ENCODE assay signal across 16 cellular contexts in the genomic region with DNA sequence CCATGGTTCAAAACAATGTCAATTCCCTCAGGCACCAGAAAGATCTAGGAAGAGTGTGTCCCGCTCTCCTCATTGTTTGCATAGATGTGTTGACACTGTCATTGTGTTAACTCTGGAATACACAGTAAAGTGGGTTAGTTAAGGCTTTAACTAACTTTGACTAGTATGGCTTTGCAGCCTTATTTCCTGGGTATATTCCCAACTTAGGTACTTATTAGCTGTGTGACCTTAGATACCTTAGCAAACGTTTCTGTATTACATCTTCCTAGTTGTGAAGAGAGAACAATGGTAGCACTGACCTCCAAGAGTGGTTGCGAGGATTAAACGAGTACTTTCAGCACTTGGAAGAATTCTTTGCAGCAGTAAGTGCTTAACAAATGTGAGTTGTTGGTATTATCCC.
DNase-seq lines count a peak whose midpoint lies in the region; ATAC-seq and TF ChIP-seq lines count a peak whose summit lies in the region.
"Had no signal": no experiment of that assay in that cellular context is flagged by ENCODE, and none has a peak within 500 bp of the region (broad histone marks: within the 10 kb centered on the region; RNA-seq: fewer than 3 reads in every experiment).

No MANE protein-coding gene starts in this region.

- in situ Hi-C loops in brain microvascular endothelial cell (cut with HindIII; ENCODE audit: low pct_ligation_motif_present, low sequenced_read_pairs) = no loop called here

- intact Hi-C loops in body of pancreas (cut with DNase I) = no loop called here

- H3K9ac ChIP-seq in HUES6 (ENCODE audit: low read length) (peak overlapping the region; percentile 3), muscle layer of colon (ENCODE audit: low read length) (no peak overlapping the region), subcutaneous abdominal adipose tissue (ENCODE audit: low read length in 5 of 5) (no peak overlapping the region)

- H3K9me3 ChIP-seq in HUES6 (ENCODE audit: control insufficient read depth, insufficient read depth, low read depth, low read length) (no peaks in the 10 kb centered on the region), muscle layer of colon (ENCODE audit: low read length) (no peaks in the 10 kb centered on the region), subcutaneous abdominal adipose tissue (ENCODE audit: control insufficient read depth in 5 of 5, low read length in 5 of 5) (no peaks in the 10 kb centered on the region), body of pancreas (no peaks in the 10 kb centered on the region)

- H3K27ac ChIP-seq in HUES6 (ENCODE audit: low read depth, low read length) (peak overlapping the region; percentile 24; the same call in 1 of the 2 replicates), brain microvascular endothelial cell (peak overlapping the region; percentile 86), muscle layer of colon (ENCODE audit: low read depth, low read length) (peak overlapping the region; percentile 73), subcutaneous abdominal adipose tissue (ENCODE audit: low read depth, low read length) (peak overlapping the region; percentile 92), body of pancreas (peak overlapping the region in 2 of 4 donors; percentile 85 to 88)

- H3K27me3 ChIP-seq in HUES6 (ENCODE audit: control insufficient read depth, insufficient read depth, low read length) (no peaks in the 10 kb centered on the region), brain microvascular endothelial cell (replicated peaks) (no peaks in the 10 kb centered on the region), muscle layer of colon (ENCODE audit: control insufficient read depth in 1 of 2, insufficient read depth in 2 of 2, low read length in 2 of 2) (no peaks in the 10 kb centered on the region), subcutaneous abdominal adipose tissue (ENCODE audit: control insufficient read depth in 5 of 5, insufficient read depth in 4 of 5, low read length in 5 of 5) (no peaks in the 10 kb centered on the region), body of pancreas (no peaks in the 10 kb centered on the region)

- no peak for TF ChIP-seq POLR2A in body of pancreas (IDR thresholded peaks at IDR 0.05)

- ATAC-seq in body of pancreas (no peak), GM21526 (IDR thresholded peaks at IDR 0.05; ENCODE audit: low FRiP score, unreplicated experiment) (no peak)
- ATAC-seq: naive thymus-derived CD4-positive, alpha-beta T cell had no signal

- H3K4me1 ChIP-seq in HUES6 (ENCODE audit: control insufficient read depth, insufficient read depth, low read length) = peaks cover 39% of the 10 kb centered on the region
- H3K4me1 ChIP-seq in muscle layer of colon (ENCODE audit: insufficient read depth, low read length) = peaks cover 43% of the 10 kb centered on the region
- peaks cover 3 to 44% (median 31%) of the 10 kb centered on the region in 5 donors for H3K4me1 ChIP-seq in subcutaneous abdominal adipose tissue (ENCODE audit: control insufficient read depth in 5 of 5, insufficient read depth in 5 of 5, low read length in 5 of 5)
- H3K4me1 ChIP-seq in body of pancreas = peaks cover 35% of the 10 kb centered on the region

- H3K4me3 ChIP-seq in HUES6 (ENCODE audit: low read depth, low read length) = no peak overlapping the region
- no peak overlapping the region for H3K4me3 ChIP-seq in brain microvascular endothelial cell (ENCODE audit: low read depth, low read length)
- peak overlapping the region in 1 of 2 donors; percentile 6 for H3K4me3 ChIP-seq in muscle layer of colon (ENCODE audit: low read depth in 1 of 2, low read length in 2 of 2)
- H3K4me3 ChIP-seq in subcutaneous abdominal adipose tissue (ENCODE audit: low read depth in 1 of 5, low read length in 5 of 5) = no peak overlapping the region
- H3K4me3 ChIP-seq in body of pancreas = no peak overlapping the region

- 71 to 77% methylated on average over 4 of the region's 4 CpGs for WGBS in body of pancreas, 2 donors

- H3K36me3 ChIP-seq in HUES6 (ENCODE audit: control insufficient read depth, insufficient read depth, low read length) (no peaks in the 10 kb centered on the region), brain microvascular endothelial cell (replicated peaks) (no peaks in the 10 kb centered on the region), muscle layer of colon (ENCODE audit: insufficient read depth, low read length) (no peaks in the 10 kb centered on the region), subcutaneous abdominal adipose tissue (ENCODE audit: control insufficient read depth in 5 of 5, insufficient read depth in 5 of 5, low read length in 5 of 5) (no peaks in the 10 kb centered on the region), body of pancreas (replicated peaks in 1 of 2; ENCODE audit: insufficient read depth in 1 of 2, low read depth in 2 of 2) (no peaks in the 10 kb centered on the region)

- DNase-seq in brain microvascular endothelial cell = no peak
- DNase-seq in body of pancreas = no peak
- no peak for DNase-seq in NCI-H2171 (lab: John Stamatoyannopoulos, UW)
- DNase-seq in islet precursor cell = no peak
- DNase-seq: activated CD4-positive, alpha-beta T cell treated with anti-CD3 and anti-CD28 coated beads for 48 hours; activated naive CD4-positive, alpha-beta T cell treated with anti-CD3 and anti-CD28 coated beads, Interleukin-2, amount 10 ng/mL, durations not matched to agents 7 days and 5 days; activated T-cell treated with anti-CD3 and anti-CD28 coated beads for 4 hours; GDM1; GOT3; naive thymus-derived CD4-positive, alpha-beta T cell; NCI-H187; NCI-H446 treated with DMSO at 0.1 percent for 48 hours had no signal

- TF ChIP-seq CTCF in brain microvascular endothelial cell (IDR thresholded peaks at IDR 0.05; ENCODE audit: low read depth, low read length, missing control alignments) (no peak), body of pancreas (IDR thresholded peaks at IDR 0.05) (no peak)
